Comparison of ENCODE assay signal across 2 cellular contexts in the genomic region with DNA sequence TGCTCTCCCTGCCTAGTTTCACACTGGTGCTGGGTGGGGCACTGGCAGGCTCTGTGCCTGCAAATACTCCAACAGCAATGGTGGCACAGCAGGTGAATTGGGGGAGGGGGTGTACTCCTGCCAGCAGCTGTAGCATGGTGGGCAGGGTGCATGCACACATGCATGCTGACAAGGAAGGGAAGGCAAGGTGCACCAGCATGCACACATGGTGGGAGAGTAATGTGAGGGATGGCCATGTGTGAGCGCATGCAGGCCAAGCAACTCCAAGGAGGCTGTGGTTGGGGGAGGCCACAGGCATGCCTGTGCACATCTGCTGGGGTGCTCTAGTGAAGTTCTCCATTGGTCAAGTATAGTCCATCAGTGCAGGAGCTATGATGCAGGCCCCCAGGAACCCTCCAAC.
TF ChIP-seq lines count a peak whose summit lies in the region.

No MANE protein-coding gene starts in this region.

TF ChIP-seq in H1, 55 proteins besides CTCF, POLR2A, EP300 and RAD21:
- TF ChIP-seq TEAD4 (IDR thresholded peaks at IDR 0.05; ENCODE audit: low read depth, low read length) (no peak), SAP30 (IDR thresholded peaks at IDR 0.05; ENCODE audit: insufficient read depth, insufficient replicate concordance, low read length) (no peak), TBP (IDR thresholded peaks at IDR 0.05; ENCODE audit: low read depth, low read length) (no peak), CREB1 (IDR thresholded peaks at IDR 0.05) (no peak), PHF8 (conservative IDR thresholded peaks at IDR 0.05; ENCODE audit: low read depth, low read length) (no peak), NANOG (IDR thresholded peaks at IDR 0.05; ENCODE audit: insufficient read depth, low read depth, low read length, poor library complexity, severe bottlenecking) (no peak), BRCA1 (IDR thresholded peaks at IDR 0.05; ENCODE audit: low read depth, low read length) (no peak), CTBP2 (IDR thresholded peaks at IDR 0.05; ENCODE audit: borderline replicate concordance, insufficient read depth, insufficient read length, low read length) (no peak)

TF ChIP-seq in SK-N-SH treated with all-trans-retinoic acid at 6 μM for 48 hours, 23 proteins besides CTCF, POLR2A, EP300 and RAD21:
- TF ChIP-seq ZFP3 (CRISPR knock-in tag; IDR thresholded peaks at IDR 0.05): no peak
- TF ChIP-seq, protein P1, sequence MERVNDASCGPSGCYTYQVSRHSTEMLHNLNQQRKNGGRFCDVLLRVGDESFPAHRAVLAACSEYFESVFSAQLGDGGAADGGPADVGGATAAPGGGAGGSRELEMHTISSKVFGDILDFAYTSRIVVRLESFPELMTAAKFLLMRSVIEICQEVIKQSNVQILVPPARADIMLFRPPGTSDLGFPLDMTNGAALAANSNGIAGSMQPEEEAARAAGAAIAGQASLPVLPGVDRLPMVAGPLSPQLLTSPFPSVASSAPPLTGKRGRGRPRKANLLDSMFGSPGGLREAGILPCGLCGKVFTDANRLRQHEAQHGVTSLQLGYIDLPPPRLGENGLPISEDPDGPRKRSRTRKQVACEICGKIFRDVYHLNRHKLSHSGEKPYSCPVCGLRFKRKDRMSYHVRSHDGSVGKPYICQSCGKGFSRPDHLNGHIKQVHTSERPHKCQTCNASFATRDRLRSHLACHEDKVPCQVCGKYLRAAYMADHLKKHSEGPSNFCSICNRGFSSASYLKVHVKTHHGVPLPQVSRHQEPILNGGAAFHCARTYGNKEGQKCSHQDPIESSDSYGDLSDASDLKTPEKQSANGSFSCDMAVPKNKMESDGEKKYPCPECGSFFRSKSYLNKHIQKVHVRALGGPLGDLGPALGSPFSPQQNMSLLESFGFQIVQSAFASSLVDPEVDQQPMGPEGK (CRISPR knock-in tag; IDR thresholded peaks at IDR 0.05; ENCODE audit: borderline replicate concordance): no peak
- no peak for TF ChIP-seq BACH2 (CRISPR knock-in tag; IDR thresholded peaks at IDR 0.05; ENCODE audit: borderline replicate concordance)
- TF ChIP-seq, protein P2, sequence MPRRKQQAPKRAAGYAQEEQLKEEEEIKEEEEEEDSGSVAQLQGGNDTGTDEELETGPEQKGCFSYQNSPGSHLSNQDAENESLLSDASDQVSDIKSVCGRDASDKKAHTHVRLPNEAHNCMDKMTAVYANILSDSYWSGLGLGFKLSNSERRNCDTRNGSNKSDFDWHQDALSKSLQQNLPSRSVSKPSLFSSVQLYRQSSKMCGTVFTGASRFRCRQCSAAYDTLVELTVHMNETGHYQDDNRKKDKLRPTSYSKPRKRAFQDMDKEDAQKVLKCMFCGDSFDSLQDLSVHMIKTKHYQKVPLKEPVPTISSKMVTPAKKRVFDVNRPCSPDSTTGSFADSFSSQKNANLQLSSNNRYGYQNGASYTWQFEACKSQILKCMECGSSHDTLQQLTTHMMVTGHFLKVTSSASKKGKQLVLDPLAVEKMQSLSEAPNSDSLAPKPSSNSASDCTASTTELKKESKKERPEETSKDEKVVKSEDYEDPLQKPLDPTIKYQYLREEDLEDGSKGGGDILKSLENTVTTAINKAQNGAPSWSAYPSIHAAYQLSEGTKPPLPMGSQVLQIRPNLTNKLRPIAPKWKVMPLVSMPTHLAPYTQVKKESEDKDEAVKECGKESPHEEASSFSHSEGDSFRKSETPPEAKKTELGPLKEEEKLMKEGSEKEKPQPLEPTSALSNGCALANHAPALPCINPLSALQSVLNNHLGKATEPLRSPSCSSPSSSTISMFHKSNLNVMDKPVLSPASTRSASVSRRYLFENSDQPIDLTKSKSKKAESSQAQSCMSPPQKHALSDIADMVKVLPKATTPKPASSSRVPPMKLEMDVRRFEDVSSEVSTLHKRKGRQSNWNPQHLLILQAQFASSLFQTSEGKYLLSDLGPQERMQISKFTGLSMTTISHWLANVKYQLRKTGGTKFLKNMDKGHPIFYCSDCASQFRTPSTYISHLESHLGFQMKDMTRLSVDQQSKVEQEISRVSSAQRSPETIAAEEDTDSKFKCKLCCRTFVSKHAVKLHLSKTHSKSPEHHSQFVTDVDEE (CRISPR knock-in tag; IDR thresholded peaks at IDR 0.05): no peak
- TF ChIP-seq, protein P3, sequence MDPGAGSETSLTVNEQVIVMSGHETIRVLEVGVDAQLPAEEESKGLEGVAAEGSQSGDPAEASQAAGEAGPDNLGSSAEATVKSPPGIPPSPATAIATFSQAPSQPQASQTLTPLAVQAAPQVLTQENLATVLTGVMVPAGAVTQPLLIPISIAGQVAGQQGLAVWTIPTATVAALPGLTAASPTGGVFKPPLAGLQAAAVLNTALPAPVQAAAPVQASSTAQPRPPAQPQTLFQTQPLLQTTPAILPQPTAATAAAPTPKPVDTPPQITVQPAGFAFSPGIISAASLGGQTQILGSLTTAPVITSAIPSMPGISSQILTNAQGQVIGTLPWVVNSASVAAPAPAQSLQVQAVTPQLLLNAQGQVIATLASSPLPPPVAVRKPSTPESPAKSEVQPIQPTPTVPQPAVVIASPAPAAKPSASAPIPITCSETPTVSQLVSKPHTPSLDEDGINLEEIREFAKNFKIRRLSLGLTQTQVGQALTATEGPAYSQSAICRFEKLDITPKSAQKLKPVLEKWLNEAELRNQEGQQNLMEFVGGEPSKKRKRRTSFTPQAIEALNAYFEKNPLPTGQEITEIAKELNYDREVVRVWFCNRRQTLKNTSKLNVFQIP (CRISPR knock-in tag; IDR thresholded peaks at IDR 0.05; ENCODE audit: borderline replicate concordance, low read depth): no peak
- no peak for TF ChIP-seq ZFP30 (CRISPR knock-in tag; IDR thresholded peaks at IDR 0.05)
- TF ChIP-seq ZNF565 (CRISPR knock-in tag; conservative IDR thresholded peaks at IDR 0.05; ENCODE audit: low read depth): no peak
- TF ChIP-seq GLIS3 (CRISPR knock-in tag; IDR thresholded peaks at IDR 0.05): no peak
- no peak for TF ChIP-seq ZNF70 (CRISPR knock-in tag; IDR thresholded peaks at IDR 0.05)
- TF ChIP-seq TOX (CRISPR knock-in tag; IDR thresholded peaks at IDR 0.05; ENCODE audit: borderline replicate concordance): no peak
